In genomic region chr2:70978388-70979357, GRCh38 we compare ENCODE assay signal across 9 cellular contexts. TPM values are rescaled to one million over a fixed set of nuclear protein-coding genes. Genes with fewer than 3 reads are reported as not detected.
A peak's percentile ranks its signal among the peaks of the same experiment; 100 is the strongest.
DNase-seq lines count a peak whose midpoint lies in the region; ATAC-seq lines count a peak whose summit lies in the region.
"Had no signal": no experiment of that assay in that cellular context is flagged by ENCODE, and none has a peak within 500 bp of the region (broad histone marks: within the 10 kb centered on the region; RNA-seq: fewer than 3 reads in every experiment).

TSS of gene ANKRD53 (plus strand) at chr2:70978630. CDS start at chr2:70978646, 16 bp downstream.

- H3K4me1 ChIP-seq in Karpas-422 (ENCODE audit: low read length) (peaks cover 11% of the 10 kb centered on the region), adipocyte (ENCODE audit: control insufficient read depth, insufficient read depth, low read length) (peaks cover 17% of the 10 kb centered on the region)

- ATAC-seq in HG03378 (IDR thresholded peaks at IDR 0.05; ENCODE audit: unreplicated experiment) (no peak), GM18873 (IDR thresholded peaks at IDR 0.05; ENCODE audit: low FRiP score, unreplicated experiment) (no peak)

- H3K27me3 ChIP-seq in Karpas-422 (ENCODE audit: low read length) (no peaks in the 10 kb centered on the region), adipocyte (replicated peaks; ENCODE audit: control insufficient read depth, insufficient read depth, low read length) (no peaks in the 10 kb centered on the region)

- H3K4me2 ChIP-seq in Karpas-422 (ENCODE audit: low read depth, low read length, poor library complexity, severe bottlenecking), result peak within 1 kb of the TSS; percentile 74

- H3K9ac ChIP-seq in Karpas-422 (ENCODE audit: low read length) (peak within 1 kb of the TSS; percentile 61), adipocyte (ENCODE audit: low read length) (peak within 1 kb of the TSS; percentile 89)

- DNase-seq in Daoy (ENCODE audit: low read depth), result peak; percentile 39
- DNase-seq in Karpas-422, result no peak
- peak; percentile 44 for DNase-seq in adipocyte (ENCODE audit: low read depth)
- DNase-seq in hepatic stellate cell (ENCODE audit: low spot score), result peak; percentile 51
- peak; percentile 84 for DNase-seq in retina
- no peak for DNase-seq in NCI-H2171 treated with DMSO at 0.1 percent for 48 hours (lab: John Stamatoyannopoulos, UW)

- no peaks in the 10 kb centered on the region for H4K20me1 ChIP-seq in Karpas-422 (ENCODE audit: insufficient read depth, low read depth, low read length)

- H3K9me3 ChIP-seq in Karpas-422 (ENCODE audit: low read length) (no peaks in the 10 kb centered on the region), adipocyte (ENCODE audit: control insufficient read depth, low read length) (no peaks in the 10 kb centered on the region)

- peak within 1 kb of the TSS; percentile 96 for H2AFZ ChIP-seq in Karpas-422 (ENCODE audit: low read length)

- H3K36me3 ChIP-seq in Karpas-422 (ENCODE audit: insufficient read depth, low read length), result no peaks in the 10 kb centered on the region
- H3K36me3 ChIP-seq in adipocyte (ENCODE audit: control insufficient read depth, insufficient read depth, low read length, severe bottlenecking), result no peaks in the 10 kb centered on the region

- H3K4me3 ChIP-seq in Karpas-422 (ENCODE audit: low read length), result peak within 1 kb of the TSS; percentile 66
- peak within 1 kb of the TSS; percentile 85 for H3K4me3 ChIP-seq in adipocyte (ENCODE audit: low read length)

- H3K27ac ChIP-seq in Karpas-422 (ENCODE audit: low read length), result no peak within 1 kb of the TSS

- no peaks in the 10 kb centered on the region for H3K9me2 ChIP-seq in Karpas-422 (replicated peaks; ENCODE audit: insufficient read depth, low read length)

- no peaks in the 10 kb centered on the region for H3K79me2 ChIP-seq in Karpas-422 (ENCODE audit: low read length)

RNA-seq across cellular contexts. Expression of gene ANKRD53, which starts in this region (rescaled TPM):
- total RNA-seq in Daoy (2014; rRNA removed; shearing (Covaris generic)), result not detected in 2 replicates
- total RNA-seq in Karpas-422 (2014; rRNA removed; shearing (Covaris generic); ENCODE audit: low replicate concordance), result 0.14 TPM in 1 of 2 replicates, not detected in the other
- total RNA-seq: NCI-H460 had no signal

Comparison
In these comparisons a context has a peak if more than half of its experiments do, and no peak if none do; other contexts are left out.
1. Peak in DNase-seq in Daoy; RNA of the gene not detected or under 1 TPM.
2. DNase-seq: peak in adipocyte (single experiment), hepatic stellate cell (single experiment) and retina (single experiment); none in Karpas-422 (single experiment) and NCI-H2171 treated with DMSO at 0.1 percent for 48 hours (single experiment).